In genomic region chr20:4297141-4297826, GRCh38 we compare ENCODE assay signal across 2 cellular contexts.
TF ChIP-seq lines count a peak whose summit lies in the region.

No MANE protein-coding gene starts in this region.

TF ChIP-seq in SK-N-SH, 30 proteins besides CTCF, POLR2A, EP300 and RAD21 (continued from another document):
- TF ChIP-seq PBX3 (IDR thresholded peaks at IDR 0.05) (no peak), TAF1 (IDR thresholded peaks at IDR 0.05; ENCODE audit: borderline replicate concordance, low read depth, low read length) (no peak)
TF ChIP-seq in SK-N-SH: peak in this region for 0.

TF ChIP-seq in SK-N-SH treated with all-trans-retinoic acid at 6 μM for 48 hours, 23 proteins besides CTCF, POLR2A, EP300 and RAD21 (continued from another document):
- no peak for TF ChIP-seq ZNF565 (CRISPR knock-in tag; conservative IDR thresholded peaks at IDR 0.05; ENCODE audit: low read depth)
